16 cellular contexts compared by ENCODE assay signal in the genomic region with DNA sequence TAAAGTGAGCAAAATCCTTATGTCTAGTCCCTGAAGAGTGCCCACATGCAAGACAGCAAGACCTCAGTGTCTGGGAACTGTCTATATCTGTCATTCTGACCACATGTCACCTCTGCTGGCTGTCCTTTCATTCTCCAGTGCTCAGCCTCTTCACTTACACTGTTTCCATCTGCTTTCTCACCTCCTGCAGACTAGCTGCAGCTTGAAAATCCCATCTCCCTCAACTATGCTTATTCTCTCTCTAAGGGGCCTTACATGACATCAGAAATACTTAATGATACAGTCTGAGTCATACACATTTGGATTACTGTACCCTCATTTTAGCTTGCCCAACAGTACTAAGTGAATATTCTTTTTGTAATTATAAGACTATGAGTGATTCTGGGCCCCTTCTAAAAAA.
DNase-seq lines count a peak whose midpoint lies in the region; ATAC-seq and TF ChIP-seq lines count a peak whose summit lies in the region.
"Had no signal": no experiment of that assay in that cellular context is flagged by ENCODE, and none has a peak within 500 bp of the region (broad histone marks: within the 10 kb centered on the region; RNA-seq: fewer than 3 reads in every experiment).

No MANE protein-coding gene starts in this region.

- ATAC-seq in HG03439 (IDR thresholded peaks at IDR 0.05; ENCODE audit: unreplicated experiment) = peak; percentile 27
- ATAC-seq in HG03108 (IDR thresholded peaks at IDR 0.05; ENCODE audit: unreplicated experiment) = no peak
- no peak for ATAC-seq in HG03469 (IDR thresholded peaks at IDR 0.05; ENCODE audit: unreplicated experiment)
- ATAC-seq: natural killer cell had no signal

- no peak overlapping the region for H3K9ac ChIP-seq in adipocyte (ENCODE audit: low read length)

- H3K27me3 ChIP-seq in adipocyte (replicated peaks; ENCODE audit: control insufficient read depth, insufficient read depth, low read length) = no peaks in the 10 kb centered on the region
- H3K27me3 ChIP-seq: MG63, vagina had no signal

- H3K4me1 ChIP-seq in adipocyte (ENCODE audit: control insufficient read depth, insufficient read depth, low read length) = peaks cover 18% of the 10 kb centered on the region
- H3K4me1 ChIP-seq: vagina had no signal

- no peak overlapping the region for H3K4me3 ChIP-seq in AG10803 (ENCODE audit: low read length)
- no peak overlapping the region for H3K4me3 ChIP-seq in adipocyte (ENCODE audit: low read length)
- H3K4me3 ChIP-seq: MG63, vagina had no signal

- H3K27ac Mint-ChIP-seq in immature natural killer cell = no peak overlapping the region
- H3K27ac Mint-ChIP-seq: CD4-positive, CD25-positive, alpha-beta regulatory T cell; natural killer cell; T-helper 2 cell treated with Interferon-gamma antibody and Interleukin-4, amounts not matched to agents 5 μg/mL and 100 μg/mL, for 36 hours had no signal

- H3K9me3 ChIP-seq in adipocyte (ENCODE audit: control insufficient read depth, low read length) = no peaks in the 10 kb centered on the region
- H3K9me3 ChIP-seq: MG63, vagina had no signal

- no peaks in the 10 kb centered on the region for H3K4me1 Mint-ChIP-seq in immature natural killer cell
- H3K4me1 Mint-ChIP-seq: CD4-positive, CD25-positive, alpha-beta regulatory T cell; natural killer cell had no signal

- no peaks in the 10 kb centered on the region for H3K36me3 Mint-ChIP-seq in immature natural killer cell
- H3K36me3 Mint-ChIP-seq: CD4-positive, CD25-positive, alpha-beta regulatory T cell; natural killer cell had no signal

- peak; percentile 43 for DNase-seq in AG10803 (ENCODE audit: low read depth)
- peak; percentile 28 for DNase-seq in adipocyte (ENCODE audit: low read depth)
- peak; percentile 47 for DNase-seq in iris pigment epithelial cell (ENCODE audit: low read depth)
- no peak for DNase-seq in immature natural killer cell
- no peak for DNase-seq in AG08396 (ENCODE audit: low spot score)
- DNase-seq: CD4-positive, CD25-positive, alpha-beta regulatory T cell; effector memory CD4-positive, alpha-beta T cell; MG63; natural killer cell; NCI-H748 treated with DMSO at 0.1 percent for 48 hours; stimulated activated CD4-positive, alpha-beta T cell treated with anti-CD3 and anti-CD28 coated beads, Interleukin-12 subunit alpha, Interleukin-12 subunit beta, amount 100 ng/mL, for 4 hours had no signal

- H3K9me3 Mint-ChIP-seq in immature natural killer cell = no peaks in the 10 kb centered on the region
- H3K9me3 Mint-ChIP-seq: natural killer cell; T-helper 2 cell treated with Interferon-gamma antibody and Interleukin-4, amounts not matched to agents 5 μg/mL and 100 μg/mL, for 36 hours had no signal

- H3K27me3 Mint-ChIP-seq in immature natural killer cell (ENCODE audit: low read depth in 3 of 3) = peaks cover 0 to 4% (median 1%) of the 10 kb centered on the region in 3 donors
- H3K27me3 Mint-ChIP-seq: CD4-positive, CD25-positive, alpha-beta regulatory T cell had no signal

- H3K4me3 Mint-ChIP-seq in immature natural killer cell = no peak overlapping the region
- H3K4me3 Mint-ChIP-seq: CD4-positive, CD25-positive, alpha-beta regulatory T cell; natural killer cell; T-helper 2 cell treated with Interferon-gamma antibody and Interleukin-4, amounts not matched to agents 5 μg/mL and 100 μg/mL, for 36 hours had no signal

- H3K36me3 ChIP-seq in adipocyte (ENCODE audit: control insufficient read depth, insufficient read depth, low read length, severe bottlenecking) = no peaks in the 10 kb centered on the region
- H3K36me3 ChIP-seq: MG63, vagina had no signal

- no peak for TF ChIP-seq CTCF in AG10803 (conservative IDR thresholded peaks at IDR 0.05; ENCODE audit: low read length)

Comparison
In these comparisons a context has a peak if more than half of its experiments do, and no peak if none do; other contexts are left out.
1. DNase-seq: peak in AG10803 (single experiment), adipocyte (single experiment) and iris pigment epithelial cell (single experiment); none in immature natural killer cell (0 of 3) and AG08396 (single experiment).